In the genomic region with DNA sequence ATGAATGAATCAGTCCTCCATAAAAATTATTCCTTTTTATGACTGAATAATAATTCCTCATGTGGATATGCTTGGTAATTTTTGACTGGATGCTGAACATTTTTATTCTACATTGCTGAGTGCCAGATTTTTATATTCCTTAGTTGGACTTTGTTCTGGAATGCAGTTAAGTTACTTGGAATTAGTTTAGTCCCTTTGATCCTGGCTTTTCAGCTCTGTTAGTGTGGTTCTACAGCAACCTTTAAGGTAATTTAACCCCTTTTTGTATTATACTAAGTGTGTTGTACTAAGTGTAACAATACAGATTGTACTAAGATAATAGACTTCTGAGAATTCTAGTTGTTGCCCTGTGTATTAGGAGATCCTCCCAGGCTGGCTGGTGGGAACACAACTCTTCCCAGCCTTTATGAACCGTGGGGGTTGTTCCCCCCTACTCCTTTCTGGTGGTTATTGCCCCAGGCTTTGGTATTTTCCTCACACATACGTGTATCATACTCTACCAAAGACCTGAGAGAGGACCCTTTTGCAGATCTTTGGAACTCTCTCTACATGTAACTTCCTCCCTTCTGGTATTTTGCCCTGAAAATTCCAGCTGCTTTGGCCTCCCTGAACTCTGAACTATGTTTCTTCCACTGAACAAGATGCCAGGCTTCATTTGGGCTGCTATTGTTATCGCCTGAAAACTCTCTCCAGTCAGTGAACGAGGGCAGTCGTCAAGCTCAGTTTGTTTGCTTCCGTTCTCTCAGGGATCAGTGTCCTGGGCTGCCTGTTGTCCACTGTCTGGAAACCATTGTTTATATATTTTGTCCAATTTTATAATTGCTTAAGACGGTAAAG, we compare ENCODE assay signal across 1 cellular context.
TF ChIP-seq lines count a peak whose summit lies in the region.

No MANE protein-coding gene starts in this region.

TF ChIP-seq in HepG2, 621 proteins besides CTCF, POLR2A, EP300 and RAD21 (continued from another document and continues in another):
- TF ChIP-seq E2F5 (CRISPR knock-in tag; conservative IDR thresholded peaks at IDR 0.05) (no peak), KLF9 (CRISPR knock-in tag; IDR thresholded peaks at IDR 0.05; ENCODE audit: low read depth) (no peak), ZNF383 (CRISPR knock-in tag; IDR thresholded peaks at IDR 0.05; ENCODE audit: borderline replicate concordance) (no peak), CBX5 (CRISPR knock-in tag; IDR thresholded peaks at IDR 0.05; ENCODE audit: borderline replicate concordance) (no peak), ZNF530 (CRISPR knock-in tag; IDR thresholded peaks at IDR 0.05; ENCODE audit: low read depth) (no peak), AKAP8 (CRISPR knock-in tag; IDR thresholded peaks at IDR 0.05) (no peak), STAG1 (CRISPR knock-in tag; IDR thresholded peaks at IDR 0.05) (no peak), ZFP91 (CRISPR knock-in tag; IDR thresholded peaks at IDR 0.05; ENCODE audit: borderline replicate concordance) (no peak), RFX5 (IDR thresholded peaks at IDR 0.05; ENCODE audit: low read depth, low read length) (no peak), ZNF629 (CRISPR knock-in tag; conservative IDR thresholded peaks at IDR 0.05) (no peak), ZZZ3 (CRISPR knock-in tag; IDR thresholded peaks at IDR 0.05; ENCODE audit: borderline replicate concordance) (no peak), BATF2 (CRISPR knock-in tag; IDR thresholded peaks at IDR 0.05) (no peak), NFYC (CRISPR knock-in tag; IDR thresholded peaks at IDR 0.05) (no peak), SKIL (CRISPR knock-in tag; IDR thresholded peaks at IDR 0.05; ENCODE audit: borderline replicate concordance) (no peak), PAF1 (CRISPR knock-in tag; IDR thresholded peaks at IDR 0.05) (no peak), ZNF33A (CRISPR knock-in tag; IDR thresholded peaks at IDR 0.05; ENCODE audit: borderline replicate concordance) (no peak), ZBTB3 (CRISPR knock-in tag; IDR thresholded peaks at IDR 0.05; ENCODE audit: borderline replicate concordance, low read depth) (no peak), GMEB1 (CRISPR knock-in tag; IDR thresholded peaks at IDR 0.05; ENCODE audit: borderline replicate concordance) (no peak), ATF5 (CRISPR knock-in tag; IDR thresholded peaks at IDR 0.05; ENCODE audit: low read depth) (no peak), ZBTB46 (CRISPR knock-in tag; IDR thresholded peaks at IDR 0.05; ENCODE audit: borderline replicate concordance) (no peak), ZNF510 (CRISPR knock-in tag; IDR thresholded peaks at IDR 0.05; ENCODE audit: low read depth) (no peak), RCOR2 (CRISPR knock-in tag; IDR thresholded peaks at IDR 0.05) (peak; percentile 33; the same call in 1 of the 2 replicates), SOX13 (IDR thresholded peaks at IDR 0.05) (no peak; the same call in none of the 2 replicates), SOX13 (CRISPR knock-in tag; conservative IDR thresholded peaks at IDR 0.05 in 1 of 2, IDR thresholded peaks at IDR 0.05 in 1 of 2) (peak in 1 of 2 experiments; percentile 87; a peak in 2 of 4 replicates), HINFP (CRISPR knock-in tag; IDR thresholded peaks at IDR 0.05; ENCODE audit: low read depth) (no peak), REL (CRISPR knock-in tag; conservative IDR thresholded peaks at IDR 0.05) (no peak), GTF2F1 (IDR thresholded peaks at IDR 0.05; ENCODE audit: low read length) (no peak), ZNF792 (CRISPR knock-in tag; IDR thresholded peaks at IDR 0.05) (no peak)
- TF ChIP-seq, protein P1, sequence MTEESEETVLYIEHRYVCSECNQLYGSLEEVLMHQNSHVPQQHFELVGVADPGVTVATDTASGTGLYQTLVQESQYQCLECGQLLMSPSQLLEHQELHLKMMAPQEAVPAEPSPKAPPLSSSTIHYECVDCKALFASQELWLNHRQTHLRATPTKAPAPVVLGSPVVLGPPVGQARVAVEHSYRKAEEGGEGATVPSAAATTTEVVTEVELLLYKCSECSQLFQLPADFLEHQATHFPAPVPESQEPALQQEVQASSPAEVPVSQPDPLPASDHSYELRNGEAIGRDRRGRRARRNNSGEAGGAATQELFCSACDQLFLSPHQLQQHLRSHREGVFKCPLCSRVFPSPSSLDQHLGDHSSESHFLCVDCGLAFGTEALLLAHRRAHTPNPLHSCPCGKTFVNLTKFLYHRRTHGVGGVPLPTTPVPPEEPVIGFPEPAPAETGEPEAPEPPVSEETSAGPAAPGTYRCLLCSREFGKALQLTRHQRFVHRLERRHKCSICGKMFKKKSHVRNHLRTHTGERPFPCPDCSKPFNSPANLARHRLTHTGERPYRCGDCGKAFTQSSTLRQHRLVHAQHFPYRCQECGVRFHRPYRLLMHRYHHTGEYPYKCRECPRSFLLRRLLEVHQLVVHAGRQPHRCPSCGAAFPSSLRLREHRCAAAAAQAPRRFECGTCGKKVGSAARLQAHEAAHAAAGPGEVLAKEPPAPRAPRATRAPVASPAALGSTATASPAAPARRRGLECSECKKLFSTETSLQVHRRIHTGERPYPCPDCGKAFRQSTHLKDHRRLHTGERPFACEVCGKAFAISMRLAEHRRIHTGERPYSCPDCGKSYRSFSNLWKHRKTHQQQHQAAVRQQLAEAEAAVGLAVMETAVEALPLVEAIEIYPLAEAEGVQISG (CRISPR knock-in tag; IDR thresholded peaks at IDR 0.05), result no peak
- TF ChIP-seq, protein P2, sequence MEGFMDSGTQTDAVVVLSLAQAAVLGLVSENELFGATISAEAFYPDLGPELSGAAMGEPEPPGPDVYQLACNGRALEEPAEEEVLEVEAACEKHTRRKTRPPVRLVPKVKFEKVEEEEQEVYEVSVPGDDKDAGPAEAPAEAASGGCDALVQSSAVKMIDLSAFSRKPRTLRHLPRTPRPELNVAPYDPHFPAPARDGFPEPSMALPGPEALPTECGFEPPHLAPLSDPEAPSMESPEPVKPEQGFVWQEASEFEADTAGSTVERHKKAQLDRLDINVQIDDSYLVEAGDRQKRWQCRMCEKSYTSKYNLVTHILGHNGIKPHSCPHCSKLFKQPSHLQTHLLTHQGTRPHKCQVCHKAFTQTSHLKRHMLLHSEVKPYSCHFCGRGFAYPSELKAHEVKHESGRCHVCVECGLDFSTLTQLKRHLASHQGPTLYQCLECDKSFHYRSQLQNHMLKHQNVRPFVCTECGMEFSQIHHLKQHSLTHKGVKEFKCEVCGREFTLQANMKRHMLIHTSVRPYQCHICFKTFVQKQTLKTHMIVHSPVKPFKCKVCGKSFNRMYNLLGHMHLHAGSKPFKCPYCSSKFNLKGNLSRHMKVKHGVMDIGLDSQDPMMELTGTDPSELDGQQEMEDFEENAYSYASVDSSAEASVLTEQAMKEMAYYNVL (CRISPR knock-in tag; IDR thresholded peaks at IDR 0.05; ENCODE audit: borderline replicate concordance), result no peak
- TF ChIP-seq, protein P3, sequence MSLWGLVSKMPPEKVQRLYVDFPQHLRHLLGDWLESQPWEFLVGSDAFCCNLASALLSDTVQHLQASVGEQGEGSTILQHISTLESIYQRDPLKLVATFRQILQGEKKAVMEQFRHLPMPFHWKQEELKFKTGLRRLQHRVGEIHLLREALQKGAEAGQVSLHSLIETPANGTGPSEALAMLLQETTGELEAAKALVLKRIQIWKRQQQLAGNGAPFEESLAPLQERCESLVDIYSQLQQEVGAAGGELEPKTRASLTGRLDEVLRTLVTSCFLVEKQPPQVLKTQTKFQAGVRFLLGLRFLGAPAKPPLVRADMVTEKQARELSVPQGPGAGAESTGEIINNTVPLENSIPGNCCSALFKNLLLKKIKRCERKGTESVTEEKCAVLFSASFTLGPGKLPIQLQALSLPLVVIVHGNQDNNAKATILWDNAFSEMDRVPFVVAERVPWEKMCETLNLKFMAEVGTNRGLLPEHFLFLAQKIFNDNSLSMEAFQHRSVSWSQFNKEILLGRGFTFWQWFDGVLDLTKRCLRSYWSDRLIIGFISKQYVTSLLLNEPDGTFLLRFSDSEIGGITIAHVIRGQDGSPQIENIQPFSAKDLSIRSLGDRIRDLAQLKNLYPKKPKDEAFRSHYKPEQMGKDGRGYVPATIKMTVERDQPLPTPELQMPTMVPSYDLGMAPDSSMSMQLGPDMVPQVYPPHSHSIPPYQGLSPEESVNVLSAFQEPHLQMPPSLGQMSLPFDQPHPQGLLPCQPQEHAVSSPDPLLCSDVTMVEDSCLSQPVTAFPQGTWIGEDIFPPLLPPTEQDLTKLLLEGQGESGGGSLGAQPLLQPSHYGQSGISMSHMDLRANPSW (CRISPR knock-in tag; IDR thresholded peaks at IDR 0.05; ENCODE audit: borderline replicate concordance), result 0 out of 2 replicates have a peak, but pooled peaks have one; percentile 25
- TF ChIP-seq, protein P4, sequence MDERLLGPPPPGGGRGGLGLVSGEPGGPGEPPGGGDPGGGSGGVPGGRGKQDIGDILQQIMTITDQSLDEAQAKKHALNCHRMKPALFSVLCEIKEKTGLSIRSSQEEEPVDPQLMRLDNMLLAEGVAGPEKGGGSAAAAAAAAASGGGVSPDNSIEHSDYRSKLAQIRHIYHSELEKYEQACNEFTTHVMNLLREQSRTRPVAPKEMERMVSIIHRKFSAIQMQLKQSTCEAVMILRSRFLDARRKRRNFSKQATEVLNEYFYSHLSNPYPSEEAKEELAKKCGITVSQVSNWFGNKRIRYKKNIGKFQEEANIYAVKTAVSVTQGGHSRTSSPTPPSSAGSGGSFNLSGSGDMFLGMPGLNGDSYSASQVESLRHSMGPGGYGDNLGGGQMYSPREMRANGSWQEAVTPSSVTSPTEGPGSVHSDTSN (CRISPR knock-in tag; IDR thresholded peaks at IDR 0.05), result no peak
